22 cellular contexts compared by ENCODE assay signal in the genomic region with DNA sequence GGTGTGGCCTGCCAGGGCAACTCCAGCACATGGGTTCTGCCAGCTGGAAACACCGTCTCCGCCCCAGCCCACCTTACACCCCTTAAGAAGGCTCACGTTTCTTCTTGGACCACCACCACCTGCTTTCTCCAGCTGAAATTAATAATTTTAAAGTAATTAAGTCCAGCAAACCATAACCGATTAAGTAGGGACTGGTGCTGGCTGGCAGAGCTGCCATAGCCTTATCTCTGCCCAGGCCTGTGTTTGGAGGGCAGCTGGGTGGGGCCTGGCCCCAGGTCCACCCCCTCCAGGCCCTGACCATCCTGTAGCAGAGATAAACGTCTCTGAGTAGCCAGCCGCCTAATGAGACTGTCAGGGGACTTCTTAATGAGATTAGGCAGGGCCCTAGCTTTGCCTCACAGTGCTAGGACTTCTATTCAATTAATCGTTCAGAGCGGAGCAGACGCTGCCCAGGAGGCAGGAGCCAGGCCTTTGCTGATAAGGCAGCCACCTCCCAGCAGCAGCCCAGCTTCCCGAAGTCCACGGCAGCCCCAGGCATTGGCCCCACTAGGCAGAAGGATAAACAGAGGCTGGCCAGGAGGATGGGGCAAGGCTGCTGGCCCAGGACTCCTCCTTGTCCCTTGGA. TPM values are rescaled to one million over a fixed set of nuclear protein-coding genes. Genes with fewer than 3 reads are reported as not detected.
DNase-seq lines count a peak whose midpoint lies in the region; ATAC-seq and TF ChIP-seq lines count a peak whose summit lies in the region.
"Had no signal": no experiment of that assay in that cellular context is flagged by ENCODE, and none has a peak within 500 bp of the region (broad histone marks: within the 10 kb centered on the region; RNA-seq: fewer than 3 reads in every experiment).

No MANE protein-coding gene starts in this region.

- peak; percentile 90 for DNase-seq in BE2C
- DNase-seq in HCT116 (ENCODE audit: low read depth, low spot score) = no peak
- no peak for DNase-seq in mammary epithelial cell
- peak; percentile 75 for DNase-seq in posterior vena cava (ENCODE audit: low spot score)
- no peak for DNase-seq in NCI-H2171 (lab: John Stamatoyannopoulos, UW)
- DNase-seq: activated CD4-positive, alpha-beta memory T cell treated with anti-CD3 and anti-CD28 coated beads, Interleukin-2, amount 10 ng/mL, durations not matched to agents 7 days and 5 days; activated T-cell treated with anti-CD3 and anti-CD28 coated beads, Interleukin-2, amount 50 U/mL, for 72 hours; COR-L47; effector CD4-positive, alpha-beta T cell; GF-D8; immature natural killer cell; MV-4-11; NCI-H2029 treated with DMSO at 0.1 percent for 48 hours; stimulated activated CD4-positive, alpha-beta T cell treated with anti-CD3 and anti-CD28 coated beads, Interleukin-2, amount 100 ng/mL, for 48 hours had no signal

- H3K9me3 ChIP-seq in BE2C (no peaks in the 10 kb centered on the region), HCT116 (ENCODE audit: control insufficient read depth in 1 of 2, insufficient read depth in 1 of 2, low read depth in 1 of 2, low read length in 2 of 2) (no peaks in the 10 kb centered on the region), mammary epithelial cell (replicated peaks; ENCODE audit: insufficient read depth, low read length) (no peaks in the 10 kb centered on the region)
- H3K9me3 ChIP-seq: adrenal gland, neutrophil, Peyer's patch had no signal

- ATAC-seq in HCT116 = peak; percentile 25
- ATAC-seq in GM21619 (IDR thresholded peaks at IDR 0.05; ENCODE audit: unreplicated experiment) = no peak
- ATAC-seq in GM18858 (IDR thresholded peaks at IDR 0.05; ENCODE audit: unreplicated experiment) = no peak
- ATAC-seq in HG02571 (IDR thresholded peaks at IDR 0.05; ENCODE audit: unreplicated experiment) = no peak
- ATAC-seq: activated T-cell treated with anti-CD3 and anti-CD28 coated beads, Interleukin-2, amount 50 U/mL, for 72 hours had no signal

- H3K27me3 ChIP-seq in BE2C = no peaks in the 10 kb centered on the region
- H3K27me3 ChIP-seq in HCT116 (ENCODE audit: insufficient read depth, low read length) = no peaks in the 10 kb centered on the region
- H3K27me3 ChIP-seq in mammary epithelial cell (ENCODE audit: insufficient read depth, low read length) = no peaks in the 10 kb centered on the region
- H3K27me3 ChIP-seq: adrenal gland, neutrophil, Peyer's patch had no signal

- no peak overlapping the region for H3K4me3 ChIP-seq in BE2C (ENCODE audit: low read depth, low read length)
- H3K4me3 ChIP-seq in HCT116 (replicated peaks in 1 of 2; ENCODE audit: low read depth in 1 of 2, low read length in 2 of 2) = peak overlapping the region in 1 of 2 experiments; percentile 34; a peak in 2 of 4 replicates
- no peak overlapping the region for H3K4me3 ChIP-seq in mammary epithelial cell (replicated peaks in 1 of 3; ENCODE audit: insufficient read depth in 1 of 3, low read depth in 2 of 3, low read length in 3 of 3)
- H3K4me3 ChIP-seq: adrenal gland, GM23248, Peyer's patch had no signal

- H3K9me2 ChIP-seq in HCT116 (ENCODE audit: insufficient read depth) = no peaks in the 10 kb centered on the region

- POLR2A ChIA-PET in HCT116 (lab: Charles Lee) = no interaction called here

- no TSS peak for BruUV-seq in HCT116 (replicated peaks; lab: Mats Ljungman, UMichigan)
- BruUV-seq in mammary epithelial cell (replicated peaks; lab: Mats Ljungman, UMichigan) = TSS peak; percentile 96

- CTCF ChIA-PET in HCT116 (lab: Charles Lee) = interaction anchor here (0.5 to 1.4 kb wide), 2 partner anchors 239 to 612 kb away, joined by 4 read pairs; partner anchors contain the start of gene SNCG
- CTCF ChIA-PET in mammary epithelial cell (lab: Charles Lee; ENCODE audit: low non-redundant PET) = no interaction called here

- dilution Hi-C loops in mammary epithelial cell (cut with HindIII; ENCODE audit: low sequenced_read_pairs) = no loop called here

- in situ Hi-C loops in mammary epithelial cell (cut with MboI; ENCODE audit: low sequenced_read_pairs in 2 of 2) = no loop called here

- no peak for TF ChIP-seq POLR2A in HCT116 (IDR thresholded peaks at IDR 0.05; ENCODE audit: borderline replicate concordance, extremely low read depth, insufficient read depth, insufficient read length)

- H3K4me2 ChIP-seq in HCT116 (ENCODE audit: low read length) (peak overlapping the region; percentile 80), mammary epithelial cell (ENCODE audit: insufficient read depth, low read depth, low read length) (no peak overlapping the region)

- 78% methylated on average over 10 of the region's 11 CpGs for whole genome bisulfite sequencing in mammary epithelial cell (ENCODE audit: low coverage, missing lambda C conversion rate)

- H3K9ac ChIP-seq in HCT116 (ENCODE audit: low read length) = peak overlapping the region; percentile 43
- no peak overlapping the region for H3K9ac ChIP-seq in mammary epithelial cell (ENCODE audit: insufficient read depth, low read length)
- H3K9ac ChIP-seq: GM23248 had no signal

- TF ChIP-seq CTCF in BE2C (IDR thresholded peaks at IDR 0.05; ENCODE audit: low read depth, low read length) = no peak
- TF ChIP-seq CTCF in HCT116 (IDR thresholded peaks at IDR 0.05 in 2 of 3, conservative IDR thresholded peaks at IDR 0.05 in 1 of 3; ENCODE audit: borderline replicate concordance in 1 of 3, insufficient read depth in 1 of 3, low read depth in 2 of 3, low read length in 2 of 3) = no peak
- no peak for TF ChIP-seq CTCF in mammary epithelial cell (conservative IDR thresholded peaks at IDR 0.05 in 1 of 2, IDR thresholded peaks at IDR 0.05 in 1 of 2; ENCODE audit: extremely low read depth in 1 of 2, insufficient read depth in 1 of 2, low read depth in 1 of 2, low read length in 2 of 2)

- no peak for TF ChIP-seq RAD21 in HCT116 (IDR thresholded peaks at IDR 0.05; ENCODE audit: low read depth)

- no peaks in the 10 kb centered on the region for H4K20me1 ChIP-seq in HCT116 (ENCODE audit: insufficient read depth)
- H4K20me1 ChIP-seq in mammary epithelial cell (ENCODE audit: insufficient read depth, low read length) = no peaks in the 10 kb centered on the region

- intact Hi-C loops in HCT116 (cut with micrococcal nuclease) (no loop called here), mammary epithelial cell (cut with micrococcal nuclease) (no loop called here), posterior vena cava (cut with DNase I) (no loop called here)

- H3K27ac ChIP-seq in HCT116 (ENCODE audit: low read depth, low read length) (no peak overlapping the region; the same call in 1 of the 2 replicates), mammary epithelial cell (ENCODE audit: insufficient read depth, low read depth, low read length) (no peak overlapping the region)
- H3K27ac ChIP-seq: adrenal gland, GM23248, neutrophil, Peyer's patch had no signal

- no peaks in the 10 kb centered on the region; the same call in 1 of the 2 replicates for H3K36me3 ChIP-seq in BE2C
- H3K36me3 ChIP-seq in HCT116 (ENCODE audit: control insufficient read depth in 1 of 2, insufficient read depth in 2 of 2, low read length in 2 of 2) = no peaks in the 10 kb centered on the region
- no peaks in the 10 kb centered on the region for H3K36me3 ChIP-seq in mammary epithelial cell (ENCODE audit: insufficient read depth, low read length)
- H3K36me3 ChIP-seq: adrenal gland, neutrophil, Peyer's patch had no signal

- no peaks in the 10 kb centered on the region for H3K79me2 ChIP-seq in HCT116 (ENCODE audit: insufficient read depth, low read length)
- H3K79me2 ChIP-seq in mammary epithelial cell (ENCODE audit: insufficient read depth, low read length) = no peaks in the 10 kb centered on the region

- H2AFZ ChIP-seq in HCT116 (ENCODE audit: low read depth, low read length, poor library complexity, severe bottlenecking) (no peak overlapping the region), mammary epithelial cell (ENCODE audit: low read depth, low read length) (no peak overlapping the region)
- H2AFZ ChIP-seq: GM23248 had no signal

- RAD21 ChIA-PET in HCT116 (lab: Charles Lee; ENCODE audit: low non-redundant PET in 1 of 2, low total read pairs in 2 of 2, uncharacterized antibody in 2 of 2, unreplicated experiment in 2 of 2) = no interaction called here

- H3K4me1 ChIP-seq in BE2C (peaks cover 68% of the 10 kb centered on the region), HCT116 (ENCODE audit: control insufficient read depth in 1 of 2, insufficient read depth in 2 of 2, low read length in 2 of 2) (peaks cover 28 to 42% of the 10 kb centered on the region in 2 experiments), mammary epithelial cell (ENCODE audit: insufficient read depth, low read length) (peaks cover 7% of the 10 kb centered on the region)
- H3K4me1 ChIP-seq: Peyer's patch had no signal

TF ChIP-seq in HCT116, 20 proteins besides CTCF, POLR2A, EP300 and RAD21:
- no peak for TF ChIP-seq ZFX (IDR thresholded peaks at IDR 0.05)
- TF ChIP-seq SRF (IDR thresholded peaks at IDR 0.05; ENCODE audit: low read depth) = no peak
- no peak for TF ChIP-seq SIN3A (IDR thresholded peaks at IDR 0.05; ENCODE audit: low read depth)
- no peak for TF ChIP-seq FOSL1 (IDR thresholded peaks at IDR 0.05; ENCODE audit: low read depth)
- no peak for TF ChIP-seq TCF7L2 (IDR thresholded peaks at IDR 0.05; ENCODE audit: borderline replicate concordance, extremely low read depth, insufficient read depth, insufficient read length)
- no peak for TF ChIP-seq CBX3 (IDR thresholded peaks at IDR 0.05; ENCODE audit: low read depth)
- no peak for TF ChIP-seq CEBPB (IDR thresholded peaks at IDR 0.05; ENCODE audit: low read depth)

RNA-seq across cellular contexts. Expression of gene GRID1, which starts 20.3 kb away (rescaled TPM):
- polyA plus RNA-seq in BE2C (2012; ENCODE audit: insufficient read depth, insufficient read length, low read depth) = 55.8 TPM
- total RNA-seq in HCT116 (2021; ENCODE audit: unreplicated experiment) = 5.6 TPM
- 4.8 and 5.0 TPM in 2 replicates for polyA plus RNA-seq in HCT116 (2012)
- under 1 TPM in 1 of 2 donors, not detected in 1; under 0.01 TPM for total RNA-seq in mammary epithelial cell
- polyA plus RNA-seq in mammary epithelial cell = 0.02 TPM
- polyA minus RNA-seq in mammary epithelial cell = not detected
- total RNA-seq in posterior vena cava = 1 to 10 TPM; 4.4 to 5.6 TPM
- total RNA-seq: activated CD4-positive, alpha-beta memory T cell treated with anti-CD3 and anti-CD28 coated beads, Interleukin-2, amount 10 ng/mL, durations not matched to agents 7 days and 5 days; activated T-cell treated with anti-CD3 and anti-CD28 coated beads, Interleukin-2, amount 50 U/mL, for 72 hours; GM23248 had no signal
- polyA plus RNA-seq: GM23248, IgD-negative memory B cell, immature natural killer cell had no signal

Comparison
In these comparisons a context has a peak if more than half of its experiments do, and no peak if none do; other contexts are left out.
1. DNase-seq: peak in BE2C (single experiment) and posterior vena cava (single experiment); none in HCT116 (single experiment), mammary epithelial cell (single experiment) and NCI-H2171 (single experiment).